12 cellular contexts compared by ENCODE assay signal in genomic region chr17:81958633-81959342, GRCh38. TPM values are rescaled to one million over a fixed set of nuclear protein-coding genes. Genes with fewer than 3 reads are reported as not detected.
DNase-seq lines count a peak whose midpoint lies in the region; ATAC-seq and TF ChIP-seq lines count a peak whose summit lies in the region.
"Had no signal": no experiment of that assay in that cellular context is flagged by ENCODE, and none has a peak within 500 bp of the region (broad histone marks: within the 10 kb centered on the region; RNA-seq: fewer than 3 reads in every experiment).

No MANE protein-coding gene starts in this region.

- no peaks in the 10 kb centered on the region for H3K9me3 Mint-ChIP-seq in activated CD8-positive, alpha-beta memory T cell treated with anti-CD3 and anti-CD28 coated beads, Interleukin-2, amount 10 ng/mL, durations not matched to agents 7 days and 5 days (ENCODE audit: low read depth)
- H3K9me3 Mint-ChIP-seq in endodermal cell = no peaks in the 10 kb centered on the region

- H3K9me2 ChIP-seq in PC-3 (replicated peaks; ENCODE audit: low read length) = no peaks in the 10 kb centered on the region

- TF ChIP-seq CTCF in PC-3 (conservative IDR thresholded peaks at IDR 0.05; ENCODE audit: low read depth, low read length) = no peak
- no peak for TF ChIP-seq CTCF in endodermal cell (conservative IDR thresholded peaks at IDR 0.05)
- TF ChIP-seq CTCF in psoas muscle (IDR thresholded peaks at IDR 0.05) = no peak

- H3K27me3 ChIP-seq in PC-3 (ENCODE audit: low read length) (peaks cover 22% of the 10 kb centered on the region), endodermal cell (ENCODE audit: control insufficient read depth, insufficient read depth, low read length, poor library complexity, severe bottlenecking) (peaks cover 53% of the 10 kb centered on the region), psoas muscle (ENCODE audit: insufficient read depth in 3 of 3, low read length in 2 of 3) (peaks cover 0 to 23% (median 3%) of the 10 kb centered on the region in 3 donors)

- intact Hi-C loops in PC-3 (cut with micrococcal nuclease) = loop anchor here (1.0 kb wide), 1 partner anchor 63 kb away; no protein-coding TSS in a partner anchor
- intact Hi-C loops in psoas muscle (cut with DNase I) = loop anchor here (1.0 to 2.0 kb wide), 2 partner anchors 62 to 63 kb away; no protein-coding TSS in a partner anchor

- H3K27me3 Mint-ChIP-seq in activated CD8-positive, alpha-beta memory T cell treated with anti-CD3 and anti-CD28 coated beads, Interleukin-2, amount 10 ng/mL, durations not matched to agents 7 days and 5 days = peaks cover 34% of the 10 kb centered on the region
- H3K27me3 Mint-ChIP-seq in endodermal cell (ENCODE audit: insufficient read depth) = peaks cover 47% of the 10 kb centered on the region

- H3K4me1 ChIP-seq in PC-3 (ENCODE audit: insufficient read depth, low read length) (no peaks in the 10 kb centered on the region), endodermal cell (ENCODE audit: control insufficient read depth, insufficient read depth, low read length) (no peaks in the 10 kb centered on the region), psoas muscle (peaks cover 27% of the 10 kb centered on the region)

- DNase-seq in activated CD8-positive, alpha-beta memory T cell treated with anti-CD3 and anti-CD28 coated beads for 24 hours = peak; percentile 57
- no peak for DNase-seq in activated CD8-positive, alpha-beta memory T cell treated with anti-CD3 and anti-CD28 coated beads, Interleukin-2, amount 10 ng/mL, durations not matched to agents 7 days and 5 days
- no peak for DNase-seq in PC-3
- peak; percentile 58 for DNase-seq in endodermal cell
- no peak for DNase-seq in psoas muscle
- no peak for DNase-seq in effector CD8-positive, alpha-beta T cell (lab: John Stamatoyannopoulos, UW)
- no peak for DNase-seq in NCI-H748 treated with DMSO at 0.1 percent for 48 hours (lab: John Stamatoyannopoulos, UW)
- DNase-seq: NCI-H524 treated with DMSO at 0.1 percent for 48 hours had no signal

- no peak for ATAC-seq in activated CD8-positive, alpha-beta memory T cell treated with anti-CD3 and anti-CD28 coated beads, Interleukin-2, amount 10 ng/mL, durations not matched to agents 7 days and 5 days
- ATAC-seq in PC-3 (no peak), psoas muscle (no peak), GM19452 (IDR thresholded peaks at IDR 0.05; ENCODE audit: unreplicated experiment) (no peak)

- H2AFZ ChIP-seq in PC-3 (ENCODE audit: low read length) = peak overlapping the region; percentile 68

- H3K9ac ChIP-seq in PC-3 (ENCODE audit: low read length) (no peak overlapping the region), endodermal cell (ENCODE audit: extremely low read depth, low read length, poor library complexity, severe bottlenecking) (no peak overlapping the region)

- H3K4me3 ChIP-seq in PC-3 (ENCODE audit: low read length) = peak overlapping the region; percentile 52; the same call in 1 of the 2 replicates
- H3K4me3 ChIP-seq in endodermal cell (ENCODE audit: low read length) = no peak overlapping the region
- peak overlapping the region; percentile 66 for H3K4me3 ChIP-seq in psoas muscle
- H3K4me3 ChIP-seq: lung had no signal

- H3K27ac Mint-ChIP-seq in activated CD8-positive, alpha-beta memory T cell treated with anti-CD3 and anti-CD28 coated beads, Interleukin-2, amount 10 ng/mL, durations not matched to agents 7 days and 5 days = no peak overlapping the region
- no peak overlapping the region for H3K27ac Mint-ChIP-seq in endodermal cell

- H3K36me3 Mint-ChIP-seq in activated CD8-positive, alpha-beta memory T cell treated with anti-CD3 and anti-CD28 coated beads, Interleukin-2, amount 10 ng/mL, durations not matched to agents 7 days and 5 days = no peaks in the 10 kb centered on the region
- H3K36me3 Mint-ChIP-seq in endodermal cell (ENCODE audit: low read depth) = no peaks in the 10 kb centered on the region

- H3K27ac ChIP-seq in PC-3 (ENCODE audit: low read length) (no peak overlapping the region), endodermal cell (ENCODE audit: low read depth, low read length) (no peak overlapping the region), psoas muscle (no peak overlapping the region)

- whole genome bisulfite sequencing in endodermal cell (ENCODE audit: insufficient coverage in 1 of 2, insufficient read length in 1 of 2), 2 experiments = 78 to 88% methylated on average over 9 to 15 of the region's 15 CpGs
- WGBS in psoas muscle, 3 donors = 57 to 72% (median 58%) methylated on average over 15 of the region's 15 CpGs

- H3K9me3 ChIP-seq in PC-3 (ENCODE audit: low read length) = no peaks in the 10 kb centered on the region
- H3K9me3 ChIP-seq in endodermal cell (ENCODE audit: control insufficient read depth, low read length) = no peaks in the 10 kb centered on the region
- H3K9me3 ChIP-seq in psoas muscle = no peaks in the 10 kb centered on the region

- H3K4me3 Mint-ChIP-seq in activated CD8-positive, alpha-beta memory T cell treated with anti-CD3 and anti-CD28 coated beads, Interleukin-2, amount 10 ng/mL, durations not matched to agents 7 days and 5 days = no peak overlapping the region
- H3K4me3 Mint-ChIP-seq in endodermal cell = peak overlapping the region; percentile 45

- H3F3A ChIP-seq in PC-3 (ENCODE audit: low read length, unreplicated experiment) = no peaks in the 10 kb centered on the region

- H3K36me3 ChIP-seq in PC-3 (ENCODE audit: low read depth, low read length) (no peaks in the 10 kb centered on the region), endodermal cell (ENCODE audit: control insufficient read depth, insufficient read depth, low read length) (no peaks in the 10 kb centered on the region), psoas muscle (ENCODE audit: insufficient read depth in 1 of 2, low read depth in 1 of 2) (no peaks in the 10 kb centered on the region)

- H3K79me2 ChIP-seq in PC-3 (ENCODE audit: low read length) = no peaks in the 10 kb centered on the region

- no peaks in the 10 kb centered on the region for H3K4me1 Mint-ChIP-seq in activated CD8-positive, alpha-beta memory T cell treated with anti-CD3 and anti-CD28 coated beads, Interleukin-2, amount 10 ng/mL, durations not matched to agents 7 days and 5 days
- H3K4me1 Mint-ChIP-seq in endodermal cell = peaks cover 12% of the 10 kb centered on the region

- no peaks in the 10 kb centered on the region for H4K20me1 ChIP-seq in PC-3 (ENCODE audit: low read length)

- no TSS peak for BruUV-seq in PC-3 (replicated peaks; lab: Mats Ljungman, UMichigan)

- CTCF ChIA-PET in activated CD8-positive, alpha-beta memory T cell treated with anti-CD3 and anti-CD28 coated beads, Interleukin-2, amount 10 ng/mL, durations not matched to agents 7 days and 5 days (lab: Charles Lee) = interaction anchor here (0.6 to 2.7 kb wide), 50 partner anchors 8 to 257 kb away, joined by 3 to 181 read pairs (median 5); partner anchors contain the start of genes ASPSCR1, CCDC57, CENPX and DCXR
- CTCF ChIA-PET in PC-3 (lab: Charles Lee) = interaction anchor here (0.7 to 2.0 kb wide), 7 partner anchors 33 to 94 kb away, joined by 3 to 40 read pairs (median 3); partner anchors contain the start of genes CENPX, DCXR, LRRC45 and PCYT2

- POLR2A ChIA-PET in PC-3 (lab: Charles Lee; ENCODE audit: unreplicated experiment) = no interaction called here

- H3K4me2 ChIP-seq in PC-3 (ENCODE audit: low read length) = peak overlapping the region; percentile 78

RNA-seq across cellular contexts. Expression of gene NOTUM, which starts 2.2 kb away (rescaled TPM):
- under 1 TPM in 1 of 2 experiments, not detected in 1; 0.21 TPM for total RNA-seq in activated CD8-positive, alpha-beta memory T cell treated with anti-CD3 and anti-CD28 coated beads, Interleukin-2, amount 10 ng/mL, durations not matched to agents 7 days and 5 days
- total RNA-seq in PC-3 (2014; rRNA removed) (0.75 TPM in 1 of 2 replicates, not detected in the other), endodermal cell (10 to 100 TPM; 12.5 to 26.3 TPM), psoas muscle (1 to 10 TPM in 3 of 4 donors, under 1 TPM in 1; 0.92 to 1.9 (median 1.5) TPM)
- 6.2 TPM for polyA plus RNA-seq in endodermal cell (2013, experiment 1 of 2)
- 5.0 TPM for polyA plus RNA-seq in endodermal cell (2013, experiment 2 of 2)
- polyA plus RNA-seq in psoas muscle = under 1 TPM; 0.25 to 0.48 (median 0.44) TPM
- total RNA-seq: MCF 10A, sciatic nerve had no signal

RNA-seq across cellular contexts. Expression of gene MYADML2, which starts 11.8 kb away (rescaled TPM):
- not detected for total RNA-seq in activated CD8-positive, alpha-beta memory T cell treated with anti-CD3 and anti-CD28 coated beads, Interleukin-2, amount 10 ng/mL, durations not matched to agents 7 days and 5 days
- not detected in 2 replicates for total RNA-seq in PC-3 (2014; rRNA removed)
- total RNA-seq in endodermal cell = not detected
- polyA plus RNA-seq in endodermal cell (2013, experiment 1 of 2) = not detected
- polyA plus RNA-seq in endodermal cell (2013, experiment 2 of 2) = not detected
- total RNA-seq in psoas muscle = 10 to 100 TPM in 3 of 4 donors, 1 to 10 TPM in 1; 9.7 to 58.0 (median 13.4) TPM
- polyA plus RNA-seq in psoas muscle = 10 to 100 TPM in 1 of 3 donors, 1 to 10 TPM in 1, under 1 TPM in 1; 0.47 to 95.8 (median 9.1) TPM
- total RNA-seq: lung, MCF 10A, sciatic nerve had no signal
- polyA plus RNA-seq: lung had no signal

RNA-seq across cellular contexts. Expression of gene ASPSCR1, which starts 18.6 kb away (rescaled TPM):
- 10 to 100 TPM; 29.5 to 31.4 TPM for total RNA-seq in activated CD8-positive, alpha-beta memory T cell treated with anti-CD3 and anti-CD28 coated beads, Interleukin-2, amount 10 ng/mL, durations not matched to agents 7 days and 5 days
- total RNA-seq in PC-3 (2014; rRNA removed) (31.5 and 48.2 TPM in 2 replicates), endodermal cell (10 to 100 TPM; 50.8 to 65.4 TPM), psoas muscle (10 to 100 TPM; 27.7 to 37.4 (median 35.0) TPM)
- 41.5 TPM for polyA plus RNA-seq in endodermal cell (2013, experiment 1 of 2)
- 30.3 TPM for polyA plus RNA-seq in endodermal cell (2013, experiment 2 of 2)
- 10 to 100 TPM; 27.9 to 33.1 (median 33.0) TPM for polyA plus RNA-seq in psoas muscle

RNA-seq across cellular contexts. Expression of gene PYCR1, which starts 21.7 kb away (rescaled TPM):
- total RNA-seq in activated CD8-positive, alpha-beta memory T cell treated with anti-CD3 and anti-CD28 coated beads, Interleukin-2, amount 10 ng/mL, durations not matched to agents 7 days and 5 days = 10 to 100 TPM; 27.7 to 61.7 TPM
- 144 and 169 TPM in 2 replicates for total RNA-seq in PC-3 (2014; rRNA removed)
- 100 to 1,000 TPM; 104 to 107 TPM for total RNA-seq in endodermal cell
- polyA plus RNA-seq in endodermal cell (2013, experiment 1 of 2) = 100 TPM
- 91.8 TPM for polyA plus RNA-seq in endodermal cell (2013, experiment 2 of 2)
- total RNA-seq in psoas muscle = 10 to 100 TPM in 2 of 4 donors, 1 to 10 TPM in 2; 5.4 to 12.5 (median 9.5) TPM
- 10 to 100 TPM in 2 of 3 donors, 1 to 10 TPM in 1; 8.3 to 23.2 (median 15.2) TPM for polyA plus RNA-seq in psoas muscle

RNA-seq across cellular contexts. Expression of gene MAFG, which starts 31.3 kb away (rescaled TPM):
- total RNA-seq in activated CD8-positive, alpha-beta memory T cell treated with anti-CD3 and anti-CD28 coated beads, Interleukin-2, amount 10 ng/mL, durations not matched to agents 7 days and 5 days = 10 to 100 TPM; 20.2 to 23.8 TPM
- total RNA-seq in PC-3 (2014; rRNA removed) = 22.9 and 37.5 TPM in 2 replicates
- total RNA-seq in endodermal cell = 10 to 100 TPM; 39.9 to 54.1 TPM
- 16.8 TPM for polyA plus RNA-seq in endodermal cell (2013, experiment 1 of 2)
- 15.6 TPM for polyA plus RNA-seq in endodermal cell (2013, experiment 2 of 2)
- total RNA-seq in psoas muscle = 10 to 100 TPM; 43.1 to 74.2 (median 53.7) TPM
- 10 to 100 TPM; 21.6 to 73.7 (median 26.6) TPM for polyA plus RNA-seq in psoas muscle

Comparison
In these comparisons a context has a peak if more than half of its experiments do, and no peak if none do; other contexts are left out.
1. DNase-seq: peak in activated CD8-positive, alpha-beta memory T cell treated with anti-CD3 and anti-CD28 coated beads for 24 hours (single experiment) and endodermal cell (single experiment); none in activated CD8-positive, alpha-beta memory T cell treated with anti-CD3 and anti-CD28 coated beads, Interleukin-2, amount 10 ng/mL, durations not matched to agents 7 days and 5 days (single experiment), PC-3 (single experiment), psoas muscle (0 of 2), effector CD8-positive, alpha-beta T cell (single experiment) and NCI-H748 treated with DMSO at 0.1 percent for 48 hours (single experiment).
2. RNA of gene MYADML2, which starts 11.8 kb away (total RNA-seq): 9.7 to 58.0 TPM in psoas muscle; not detected in activated CD8-positive, alpha-beta memory T cell treated with anti-CD3 and anti-CD28 coated beads, Interleukin-2, amount 10 ng/mL, durations not matched to agents 7 days and 5 days, not detected in PC-3 and not detected in endodermal cell; every median in the first group is over 10 times any median in the second.